ENCODE assay signal across 7 cellular contexts in the genomic region with DNA sequence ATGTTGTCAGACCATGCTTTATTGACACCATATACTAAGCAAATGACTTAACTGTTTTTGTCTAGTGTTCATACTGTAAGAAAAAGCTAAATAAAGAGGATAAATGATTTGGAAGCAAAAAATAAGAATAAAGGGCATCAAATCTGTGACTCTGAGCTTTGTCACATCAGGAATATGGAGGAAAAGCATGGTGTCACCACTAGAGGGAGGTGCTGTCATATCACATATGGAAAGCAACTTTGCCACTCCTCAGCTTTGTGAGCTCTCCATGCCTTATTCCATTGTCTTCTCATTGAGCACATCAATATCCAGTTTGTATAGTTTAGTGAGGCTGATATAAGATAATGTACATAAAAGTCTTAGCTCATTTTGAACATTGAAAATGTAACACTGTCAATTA. TPM values are rescaled to one million over a fixed set of nuclear protein-coding genes. Genes with fewer than 3 reads are reported as not detected.
DNase-seq lines count a peak whose midpoint lies in the region; ATAC-seq, FAIRE-seq and TF ChIP-seq lines count a peak whose summit lies in the region.

No MANE protein-coding gene starts in this region.

- no peak overlapping the region for H3K4me3 ChIP-seq in endothelial cell of umbilical vein (replicated peaks in 1 of 3; ENCODE audit: insufficient read depth in 1 of 3, low read depth in 1 of 3, low read length in 3 of 3)

- H3K9me3 ChIP-seq in endothelial cell of umbilical vein (replicated peaks; ENCODE audit: control insufficient read depth, insufficient read depth, low read length) = no peaks in the 10 kb centered on the region

- DNase-seq in G401 (ENCODE audit: low spot score) = peak; percentile 10
- peak; percentile 67 for DNase-seq in endothelial cell of umbilical vein (ENCODE audit: low read depth, low spot score)
- no peak for DNase-seq in sciatic nerve (ENCODE audit: low spot score)
- DNase-seq in UCSD-AML1 (lab: John Stamatoyannopoulos, UW; ENCODE audit: unreplicated experiment) = no peak

- TF ChIP-seq POLR2A in endothelial cell of umbilical vein (IDR thresholded peaks at IDR 0.05; ENCODE audit: low read depth, low read length) = no peak

- no peaks in the 10 kb centered on the region for H3K36me3 ChIP-seq in endothelial cell of umbilical vein (ENCODE audit: control insufficient read depth in 2 of 2, extremely low read depth in 1 of 2, insufficient read depth in 2 of 2, low read length in 2 of 2)

- H4K20me1 ChIP-seq in endothelial cell of umbilical vein (replicated peaks; ENCODE audit: control insufficient read depth, extremely low read depth, insufficient read depth, low read length) = no peaks in the 10 kb centered on the region

- dilution Hi-C loops in endothelial cell of umbilical vein (cut with MboI; ENCODE audit: extremely low pct_ligation_motif_present, low sequenced_read_pairs) = no loop called here

- no peak overlapping the region for H3K9ac ChIP-seq in endothelial cell of umbilical vein (replicated peaks; ENCODE audit: extremely low read depth, insufficient read depth, low read length)

- TF ChIP-seq CTCF in endothelial cell of umbilical vein (IDR thresholded peaks at IDR 0.05; ENCODE audit: extremely low read depth in 1 of 2, insufficient read depth in 1 of 2, low read depth in 1 of 2, low read length in 2 of 2) = peak in 1 of 2 donors; percentile 74

- CTCF ChIA-PET in endothelial cell of umbilical vein (lab: Charles Lee) = interaction anchor here (0.5 to 2.1 kb wide), 48 partner anchors 10 to 513 kb away, joined by 3 to 127 read pairs (median 5); a partner anchor contains a TSS

- FAIRE-seq in endothelial cell of umbilical vein (lab: Jason Lieb, UNC) = peak; percentile 85

- H3K27me3 ChIP-seq in endothelial cell of umbilical vein (ENCODE audit: control insufficient read depth in 2 of 2, insufficient read depth in 2 of 2, low read length in 2 of 2) = peaks cover 0 to 3% of the 10 kb centered on the region in 2 experiments

- in situ Hi-C loops in G401 (cut with HindIII; ENCODE audit: low sequenced_read_pairs) = no loop called here

- no peak overlapping the region for H2AFZ ChIP-seq in endothelial cell of umbilical vein (ENCODE audit: low read depth, low read length)

- no peaks in the 10 kb centered on the region for H3K79me2 ChIP-seq in endothelial cell of umbilical vein (ENCODE audit: control insufficient read depth, insufficient read depth, low read length)

- POLR2A ChIA-PET in endothelial cell of umbilical vein (lab: Charles Lee) = interaction anchor here (0.7 kb wide), 1 partner anchor 203 kb away, joined by 3 read pairs; no protein-coding TSS in a partner anchor

- H3K4me1 ChIP-seq in endothelial cell of umbilical vein (ENCODE audit: control insufficient read depth, extremely low read depth, insufficient read depth, low read length) = no peaks in the 10 kb centered on the region

- H3K4me2 ChIP-seq in endothelial cell of umbilical vein (ENCODE audit: insufficient read depth, low read length) = no peak overlapping the region

- H3K27ac ChIP-seq in endothelial cell of umbilical vein (ENCODE audit: insufficient read depth, low read depth, low read length) = no peak overlapping the region

- intact Hi-C loops in endothelial cell of umbilical vein (cut with micrococcal nuclease) (loop anchor here (1.0 to 5.0 kb wide), 3 partner anchors 113 to 370 kb away; no protein-coding TSS in a partner anchor), sciatic nerve (cut with DNase I) (no loop called here)

- ATAC-seq in HG03378 (IDR thresholded peaks at IDR 0.05; ENCODE audit: unreplicated experiment) (peak; percentile 67), SK-N-SH treated with all-trans-retinoic acid at 6 μM for 48 hours (peak; percentile 93), sciatic nerve (peak; percentile 49), HG03097 (IDR thresholded peaks at IDR 0.05; ENCODE audit: low FRiP score, unreplicated experiment) (no peak)

- H3K9me1 ChIP-seq in endothelial cell of umbilical vein (replicated peaks; ENCODE audit: control insufficient read depth, extremely low read depth, insufficient read depth, low read length) = no peaks in the 10 kb centered on the region

- BruUV-seq in endothelial cell of umbilical vein (replicated peaks; lab: Mats Ljungman, UMichigan) = no TSS peak

TF ChIP-seq in SK-N-SH treated with all-trans-retinoic acid at 6 μM for 48 hours, 23 proteins besides CTCF, POLR2A, EP300 and RAD21 (continues in another document):
- TF ChIP-seq, protein P1, sequence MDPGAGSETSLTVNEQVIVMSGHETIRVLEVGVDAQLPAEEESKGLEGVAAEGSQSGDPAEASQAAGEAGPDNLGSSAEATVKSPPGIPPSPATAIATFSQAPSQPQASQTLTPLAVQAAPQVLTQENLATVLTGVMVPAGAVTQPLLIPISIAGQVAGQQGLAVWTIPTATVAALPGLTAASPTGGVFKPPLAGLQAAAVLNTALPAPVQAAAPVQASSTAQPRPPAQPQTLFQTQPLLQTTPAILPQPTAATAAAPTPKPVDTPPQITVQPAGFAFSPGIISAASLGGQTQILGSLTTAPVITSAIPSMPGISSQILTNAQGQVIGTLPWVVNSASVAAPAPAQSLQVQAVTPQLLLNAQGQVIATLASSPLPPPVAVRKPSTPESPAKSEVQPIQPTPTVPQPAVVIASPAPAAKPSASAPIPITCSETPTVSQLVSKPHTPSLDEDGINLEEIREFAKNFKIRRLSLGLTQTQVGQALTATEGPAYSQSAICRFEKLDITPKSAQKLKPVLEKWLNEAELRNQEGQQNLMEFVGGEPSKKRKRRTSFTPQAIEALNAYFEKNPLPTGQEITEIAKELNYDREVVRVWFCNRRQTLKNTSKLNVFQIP (CRISPR knock-in tag; IDR thresholded peaks at IDR 0.05; ENCODE audit: borderline replicate concordance, low read depth) = no peak
- TF ChIP-seq TOX (CRISPR knock-in tag; IDR thresholded peaks at IDR 0.05; ENCODE audit: borderline replicate concordance) (no peak), ZNF70 (CRISPR knock-in tag; IDR thresholded peaks at IDR 0.05) (no peak), ZNF565 (CRISPR knock-in tag; conservative IDR thresholded peaks at IDR 0.05; ENCODE audit: low read depth) (no peak), ARNTL (CRISPR knock-in tag; IDR thresholded peaks at IDR 0.05; ENCODE audit: borderline replicate concordance, low read depth) (no peak), TCF4 (CRISPR knock-in tag; IDR thresholded peaks at IDR 0.05; ENCODE audit: borderline replicate concordance) (no peak), ISL1 (CRISPR knock-in tag; IDR thresholded peaks at IDR 0.05) (no peak), RARB (CRISPR knock-in tag; IDR thresholded peaks at IDR 0.05) (no peak)

TF ChIP-seq in endothelial cell of umbilical vein, 7 proteins besides CTCF, POLR2A, EP300 and RAD21:
- no peak for TF ChIP-seq EZH2 (IDR thresholded peaks at IDR 0.05; ENCODE audit: borderline replicate concordance, low read depth, low read length, severe bottlenecking)
- TF ChIP-seq MYC (IDR thresholded peaks at IDR 0.05; ENCODE audit: low read depth, low read length) = no peak
- TF ChIP-seq FOS (IDR thresholded peaks at IDR 0.05; ENCODE audit: borderline replicate concordance, insufficient read depth, low read length) = no peak
- no peak for TF ChIP-seq POLR2AphosphoS5 (IDR thresholded peaks at IDR 0.05; ENCODE audit: insufficient read depth, low read depth, low read length)
- no peak for TF ChIP-seq JUN (IDR thresholded peaks at IDR 0.05; ENCODE audit: borderline replicate concordance, insufficient read depth, insufficient read length, low read depth)
- TF ChIP-seq, protein P2, sequence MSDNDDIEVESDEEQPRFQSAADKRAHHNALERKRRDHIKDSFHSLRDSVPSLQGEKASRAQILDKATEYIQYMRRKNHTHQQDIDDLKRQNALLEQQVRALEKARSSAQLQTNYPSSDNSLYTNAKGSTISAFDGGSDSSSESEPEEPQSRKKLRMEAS (IDR thresholded peaks at IDR 0.05; ENCODE audit: insufficient read depth, insufficient read length) = no peak
- no peak for TF ChIP-seq GATA2 (IDR thresholded peaks at IDR 0.05; ENCODE audit: insufficient read depth, insufficient read length, low read depth, low read length)

RNA-seq across cellular contexts. Expression of a gene that starts 20.8 kb away (rescaled TPM):
- not detected in 2 replicates for total RNA-seq in G401 (2014; rRNA removed; shearing (Covaris generic))
- total RNA-seq in endothelial cell of umbilical vein (17.8 and 28.0 TPM in 2 replicates), sciatic nerve (38.4 TPM)
- 9.8 and 11.6 TPM in 2 replicates for polyA plus RNA-seq in endothelial cell of umbilical vein
- polyA plus RNA-seq in endothelial cell of umbilical vein (2011; cell fraction: cytosol; rRNA removed) = 9.5 and 11.1 TPM in 2 replicates
- 109 and 126 TPM in 2 replicates for polyA plus RNA-seq in endothelial cell of umbilical vein (2011; cell fraction: nucleus; rRNA removed)
- polyA plus RNA-seq in endothelial cell of umbilical vein (2012) = 12.4 TPM in 2 replicates
- 19.8 and 23.1 TPM in 2 replicates for polyA minus RNA-seq in endothelial cell of umbilical vein
- 3.8 TPM for polyA minus RNA-seq in endothelial cell of umbilical vein (2011; cell fraction: cytosol; rRNA and poly(A)+ RNA removed)
- 82.3 and 82.7 TPM in 2 replicates for polyA minus RNA-seq in endothelial cell of umbilical vein (2011; cell fraction: nucleus; rRNA and poly(A)+ RNA removed)

RNA-seq across cellular contexts. Expression of a gene that starts 40.1 kb away (rescaled TPM):
- not detected in 2 replicates for total RNA-seq in G401 (2014; rRNA removed; shearing (Covaris generic))
- total RNA-seq in endothelial cell of umbilical vein (19.4 and 30.2 TPM in 2 replicates), sciatic nerve (80.0 TPM)
- 13.1 TPM in 2 replicates for polyA plus RNA-seq in endothelial cell of umbilical vein
- 19.4 and 19.7 TPM in 2 replicates for polyA plus RNA-seq in endothelial cell of umbilical vein (2011; cell fraction: cytosol; rRNA removed)
- polyA plus RNA-seq in endothelial cell of umbilical vein (2011; cell fraction: nucleus; rRNA removed) = 25.9 and 27.9 TPM in 2 replicates
- polyA plus RNA-seq in endothelial cell of umbilical vein (2012) = 14.9 and 19.1 TPM in 2 replicates
- polyA minus RNA-seq in endothelial cell of umbilical vein = 20.4 and 24.5 TPM in 2 replicates
- polyA minus RNA-seq in endothelial cell of umbilical vein (2011; cell fraction: cytosol; rRNA and poly(A)+ RNA removed) = 2.0 TPM
- 20.4 and 23.3 TPM in 2 replicates for polyA minus RNA-seq in endothelial cell of umbilical vein (2011; cell fraction: nucleus; rRNA and poly(A)+ RNA removed)

Comparison
In these comparisons a context has a peak if more than half of its experiments do, and no peak if none do; other contexts are left out.
1. DNase-seq: peak in G401 (single experiment) and endothelial cell of umbilical vein (single experiment); none in sciatic nerve (single experiment) and UCSD-AML1 (single experiment).
2. RNA of a gene that starts 20.8 kb away (total RNA-seq): 38.4 TPM in sciatic nerve (single experiment) and 17.8 to 28.0 TPM in endothelial cell of umbilical vein; not detected in G401; every median in the first group is over 10 times any median in the second.
3. RNA of a gene that starts 40.1 kb away (total RNA-seq): 80.0 TPM in sciatic nerve (single experiment) and 19.4 to 30.2 TPM in endothelial cell of umbilical vein; not detected in G401; every median in the first group is over 10 times any median in the second.